Comparison of ENCODE assay signal across 8 cellular contexts in the genomic region with DNA sequence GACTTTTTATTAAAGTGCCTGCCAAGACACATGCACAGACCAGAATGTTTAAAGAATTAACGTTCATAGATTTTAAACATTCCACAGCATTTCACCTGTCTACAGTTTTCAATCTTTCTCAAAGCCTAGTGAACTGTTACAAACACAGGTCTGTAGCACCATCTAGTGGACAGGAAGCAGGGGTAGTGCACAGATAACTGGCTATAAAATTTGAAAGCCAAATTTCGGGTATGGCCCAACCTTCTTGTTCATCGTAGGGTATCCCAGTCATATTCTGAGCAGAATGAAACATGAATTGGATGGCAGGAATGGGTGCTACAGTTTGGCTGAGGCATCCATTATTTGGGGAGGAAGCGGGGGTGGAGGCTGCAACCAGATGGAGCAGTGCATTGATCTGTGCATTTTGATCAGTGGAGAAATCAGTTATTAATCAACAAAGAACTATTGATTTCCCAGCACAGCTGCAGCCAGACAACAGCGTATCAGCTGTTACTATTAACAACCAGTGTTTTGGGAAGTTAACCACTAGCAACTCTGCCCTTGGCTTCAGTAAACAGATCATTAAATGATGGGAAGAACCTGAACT. TPM values are rescaled to one million over a fixed set of nuclear protein-coding genes. Genes with fewer than 3 reads are reported as not detected.
DNase-seq lines count a peak whose midpoint lies in the region; ATAC-seq and TF ChIP-seq lines count a peak whose summit lies in the region.

No MANE protein-coding gene starts in this region.

- H3K4me3 Mint-ChIP-seq in osteocyte (ENCODE audit: unreplicated experiment) = no peak overlapping the region

- H3K4me1 Mint-ChIP-seq in osteocyte (ENCODE audit: unreplicated experiment) = no peaks in the 10 kb centered on the region

- peaks cover 36% of the 10 kb centered on the region for H3K27me3 Mint-ChIP-seq in osteocyte (ENCODE audit: unreplicated experiment)

- no peaks in the 10 kb centered on the region for H3K9me3 Mint-ChIP-seq in osteocyte (ENCODE audit: unreplicated experiment)

- peak; percentile 25 for DNase-seq in COLO668 (lab: John Stamatoyannopoulos, UW; ENCODE audit: unreplicated experiment)
- peak; percentile 17 for DNase-seq in NCI-H128 (lab: John Stamatoyannopoulos, UW; ENCODE audit: unreplicated experiment)
- DNase-seq in SW 1271 (lab: John Stamatoyannopoulos, UW) = peak; percentile 5 to 65
- DNase-seq in fibroblast of the conjunctiva (ENCODE audit: low read depth) = peak; percentile 28
- no peak for DNase-seq in osteocyte (ENCODE audit: extremely low spot score, unreplicated experiment)
- no peak for DNase-seq in activated CD4-positive, CD25-positive, alpha-beta regulatory T cell (lab: John Stamatoyannopoulos, UW)

- H3K27ac Mint-ChIP-seq in osteocyte (ENCODE audit: unreplicated experiment) = no peak overlapping the region

- ATAC-seq in GM18511 (IDR thresholded peaks at IDR 0.05; ENCODE audit: unreplicated experiment) (peak; percentile 90), HG02870 (IDR thresholded peaks at IDR 0.05; ENCODE audit: unreplicated experiment) (peak; percentile 80)

- no peaks in the 10 kb centered on the region for H3K36me3 Mint-ChIP-seq in osteocyte (ENCODE audit: unreplicated experiment)

- peak; percentile 80 for TF ChIP-seq CTCF in osteocyte (IDR thresholded peaks at IDR 0.05)

RNA-seq across cellular contexts. Expression of a gene that starts 56.1 kb away (rescaled TPM):
- total RNA-seq in osteocyte = not detected in 2 replicates

Comparison
In these comparisons a context has a peak if more than half of its experiments do, and no peak if none do; other contexts are left out.
1. DNase-seq: peak in COLO668 (single experiment), NCI-H128 (single experiment), SW 1271 (2 of 2) and fibroblast of the conjunctiva (single experiment); none in osteocyte (single experiment) and activated CD4-positive, CD25-positive, alpha-beta regulatory T cell (0 of 4).